In the genomic region with DNA sequence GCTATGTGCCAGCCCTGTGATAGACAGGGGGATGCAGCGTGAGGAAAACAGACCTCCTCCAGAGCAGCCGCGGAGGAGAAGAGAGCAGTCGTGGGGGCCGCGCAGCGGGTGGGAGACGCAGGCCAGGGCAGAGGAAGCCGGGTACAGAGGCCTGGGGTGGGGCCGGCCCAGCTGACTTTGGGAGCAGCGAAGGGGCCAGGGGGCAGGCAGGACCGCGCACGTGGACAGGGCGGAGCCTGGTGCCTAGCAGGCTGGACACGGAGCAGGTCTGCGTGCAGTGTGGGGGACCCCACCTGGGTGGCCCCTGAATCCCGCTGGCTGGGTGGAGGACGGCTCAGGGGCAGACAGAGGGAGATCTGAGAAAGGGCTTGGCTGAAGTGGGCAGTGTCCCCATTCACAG, we compare ENCODE assay signal across 10 cellular contexts.
"Had no signal": no experiment of that assay in that cellular context is flagged by ENCODE, and none has a peak within 500 bp of the region (broad histone marks: within the 10 kb centered on the region; RNA-seq: fewer than 3 reads in every experiment).

No MANE protein-coding gene starts in this region.

- H3K27me3 Mint-ChIP-seq: naive thymus-derived CD4-positive, alpha-beta T cell had no signal

- H3K27ac ChIP-seq: ascending aorta, gastrocnemius medialis, lower lobe of right lung had no signal

- FAIRE-seq: colon had no signal

- H3K4me1 ChIP-seq: ascending aorta, gastrocnemius medialis had no signal

- H3K4me3 ChIP-seq: ascending aorta, lower lobe of right lung had no signal

- H3K36me3 Mint-ChIP-seq: naive thymus-derived CD4-positive, alpha-beta T cell had no signal

- H3K4me3 Mint-ChIP-seq: activated CD8-positive, alpha-beta T cell treated with anti-CD3 and anti-CD28 coated beads, Interleukin-2, amount 10 ng/mL, durations not matched to agents 7 days and 5 days; naive thymus-derived CD4-positive, alpha-beta T cell had no signal

- H3K27me3 ChIP-seq: ascending aorta, gastrocnemius medialis had no signal

- ATAC-seq: activated CD8-positive, alpha-beta T cell treated with anti-CD3 and anti-CD28 coated beads, Interleukin-2, amount 10 ng/mL, durations not matched to agents 7 days and 5 days; gastrocnemius medialis had no signal

- H3K36me3 ChIP-seq: ascending aorta, gastrocnemius medialis, lower lobe of right lung had no signal

- DNase-seq: activated CD4-positive, alpha-beta T cell treated with anti-CD3 and anti-CD28 coated beads for 48 hours; activated CD8-positive, alpha-beta memory T cell treated with anti-CD3 and anti-CD28 coated beads, Interleukin-2, amount 50 U/mL, for 48 hours; activated CD8-positive, alpha-beta T cell treated with anti-CD3 and anti-CD28 coated beads, Interleukin-2, amount 10 ng/mL, durations not matched to agents 7 days and 5 days; gastrocnemius medialis; lower lobe of right lung; naive thymus-derived CD4-positive, alpha-beta T cell; T-helper 9 cell; trophoblast cell had no signal

- H3K27ac Mint-ChIP-seq: activated CD8-positive, alpha-beta T cell treated with anti-CD3 and anti-CD28 coated beads, Interleukin-2, amount 10 ng/mL, durations not matched to agents 7 days and 5 days; naive thymus-derived CD4-positive, alpha-beta T cell had no signal

- H3K9me3 ChIP-seq: ascending aorta, gastrocnemius medialis, lower lobe of right lung had no signal
